Comparison of ENCODE assay signal across 24 cellular contexts in the genomic region with DNA sequence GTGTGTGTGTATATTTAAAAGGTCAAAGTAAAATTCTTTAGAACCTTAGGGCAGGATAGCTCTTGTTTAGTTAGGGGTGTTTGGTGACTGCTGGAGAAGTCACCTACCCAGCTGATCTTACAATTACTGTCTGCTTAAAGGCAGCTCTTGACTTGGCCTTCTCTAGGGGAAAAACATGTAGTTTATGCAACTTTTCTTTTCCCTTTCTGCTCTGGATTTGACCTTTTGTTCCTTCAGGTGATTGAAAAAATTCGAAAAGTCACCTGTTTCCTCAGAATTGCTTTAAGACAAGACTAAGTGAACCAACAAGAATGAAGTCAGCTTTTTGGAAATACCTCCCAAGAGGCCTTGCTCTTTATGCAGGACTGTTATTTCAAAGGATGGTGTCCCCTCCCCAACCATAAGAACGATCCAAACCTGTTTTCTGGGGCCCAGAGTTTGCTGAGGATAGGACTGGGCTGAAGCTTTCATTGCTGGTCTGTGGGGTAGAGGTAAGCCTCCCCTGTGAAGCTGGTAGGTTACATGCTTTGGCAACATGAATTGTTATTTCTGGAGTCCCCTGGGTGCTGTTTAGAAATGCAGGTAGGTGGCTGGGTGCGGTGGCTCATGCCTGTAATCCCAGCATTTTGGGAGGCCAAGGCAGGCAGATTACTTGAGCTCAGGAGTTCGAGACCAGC.
A peak's percentile ranks its signal among the peaks of the same experiment; 100 is the strongest.
DNase-seq lines count a peak whose midpoint lies in the region; ATAC-seq and TF ChIP-seq lines count a peak whose summit lies in the region.
"Had no signal": no experiment of that assay in that cellular context is flagged by ENCODE, and none has a peak within 500 bp of the region (broad histone marks: within the 10 kb centered on the region; RNA-seq: fewer than 3 reads in every experiment).

No MANE protein-coding gene starts in this region.

- no peak overlapping the region for H3K9ac ChIP-seq in mammary epithelial cell (ENCODE audit: insufficient read depth, low read length)

- no peak overlapping the region for H2AFZ ChIP-seq in mammary epithelial cell (ENCODE audit: low read depth, low read length)
- no peak overlapping the region for H2AFZ ChIP-seq in PC-9

- 25% methylated on average over 4 of the region's 4 CpGs for WGBS in mammary epithelial cell (ENCODE audit: low coverage, missing lambda C conversion rate)

- no peaks in the 10 kb centered on the region for H3K36me3 ChIP-seq in breast epithelium
- H3K36me3 ChIP-seq in mammary epithelial cell (ENCODE audit: insufficient read depth, low read length), result no peaks in the 10 kb centered on the region
- no peaks in the 10 kb centered on the region for H3K36me3 ChIP-seq in PC-9 (ENCODE audit: low read depth)
- H3K36me3 ChIP-seq in mucosa of descending colon (ENCODE audit: low read depth), result no peaks in the 10 kb centered on the region
- H3K36me3 ChIP-seq: sigmoid colon, upper lobe of right lung had no signal

- CTCF ChIA-PET in mammary epithelial cell (lab: Charles Lee; ENCODE audit: low non-redundant PET) (no interaction called here), PC-9 (lab: Charles Lee) (interaction anchor here (0.6 kb wide), 1 partner anchor 10 kb away, joined by 6 read pairs; no protein-coding TSS in a partner anchor)

- no peaks in the 10 kb centered on the region for H3K27me3 ChIP-seq in breast epithelium
- H3K27me3 ChIP-seq in mammary epithelial cell (ENCODE audit: insufficient read depth, low read length), result no peaks in the 10 kb centered on the region
- no peaks in the 10 kb centered on the region for H3K27me3 ChIP-seq in PC-9 (ENCODE audit: insufficient read depth, low read depth)
- H3K27me3 ChIP-seq: body of pancreas, sigmoid colon, upper lobe of right lung had no signal

- peaks cover 2% of the 10 kb centered on the region for H3K36me3 Mint-ChIP-seq in memory B cell

- no peak overlapping the region for H3K4me2 ChIP-seq in mammary epithelial cell (ENCODE audit: insufficient read depth, low read depth, low read length)
- peak overlapping the region; percentile 8 for H3K4me2 ChIP-seq in PC-9

- H3K27ac Mint-ChIP-seq in memory B cell, result peak overlapping the region; percentile 66
- H3K27ac Mint-ChIP-seq: activated T-helper 2 cell treated with anti-CD3 and anti-CD28 coated beads, Interferon-gamma antibody, Interleukin-2, Interleukin-4, amounts not matched to agents 10 μg/mL and 5 μg/mL and 100 μg/mL, durations not matched to agents 14 hours and 24 hours and 36 hours had no signal

- POLR2A ChIA-PET in PC-9 (lab: Charles Lee; ENCODE audit: unreplicated experiment), result interaction anchor here (1.1 kb wide), 1 partner anchor 28 kb away, joined by 3 read pairs; no protein-coding TSS in a partner anchor

- H3F3A ChIP-seq in PC-9 (ENCODE audit: insufficient read depth, low read depth), result peaks cover 41% of the 10 kb centered on the region; the same call in 1 of the 2 replicates

- H3K79me2 ChIP-seq in mammary epithelial cell (ENCODE audit: insufficient read depth, low read length) (no peaks in the 10 kb centered on the region), PC-9 (ENCODE audit: low read depth) (peaks cover 83% of the 10 kb centered on the region)

- no peaks in the 10 kb centered on the region for H4K20me1 ChIP-seq in mammary epithelial cell (ENCODE audit: insufficient read depth, low read length)
- peaks cover 8% of the 10 kb centered on the region for H4K20me1 ChIP-seq in PC-9 (ENCODE audit: insufficient read depth)

- TF ChIP-seq CTCF in breast epithelium (IDR thresholded peaks at IDR 0.05), result no peak
- no peak for TF ChIP-seq CTCF in mammary epithelial cell (conservative IDR thresholded peaks at IDR 0.05 in 1 of 2, IDR thresholded peaks at IDR 0.05 in 1 of 2; ENCODE audit: extremely low read depth in 1 of 2, insufficient read depth in 1 of 2, low read depth in 1 of 2, low read length in 2 of 2)
- TF ChIP-seq CTCF in PC-9 (conservative IDR thresholded peaks at IDR 0.05), result no peak
- no peak for TF ChIP-seq CTCF in mucosa of descending colon (IDR thresholded peaks at IDR 0.05)

- peaks cover 0 to 18% of the 10 kb centered on the region in 2 donors for H3K4me1 ChIP-seq in breast epithelium
- H3K4me1 ChIP-seq in mammary epithelial cell (ENCODE audit: insufficient read depth, low read length), result no peaks in the 10 kb centered on the region
- H3K4me1 ChIP-seq in PC-9 (replicated peaks; ENCODE audit: insufficient read depth), result peaks cover 36% of the 10 kb centered on the region
- H3K4me1 ChIP-seq in mucosa of descending colon (ENCODE audit: low read depth), result peaks cover 40% of the 10 kb centered on the region

- H3K27ac ChIP-seq in breast epithelium (peak overlapping the region; percentile 23 to 37), mammary epithelial cell (ENCODE audit: insufficient read depth, low read depth, low read length) (no peak overlapping the region), PC-9 (peak overlapping the region; percentile 48)
- H3K27ac ChIP-seq: psoas muscle, RWPE1, sigmoid colon, upper lobe of right lung had no signal

- H3K4me3 Mint-ChIP-seq in memory B cell, result no peak overlapping the region

- DNase-seq in breast epithelium (ENCODE audit: low spot score in 2 of 2) (no peak), mammary epithelial cell (no peak), PC-9 (no peak), memory B cell (ENCODE audit: low spot score in 2 of 2) (no peak), ureter (ENCODE audit: low spot score) (peak; percentile 23), mucosa of descending colon (no peak), dermis blood vessel endothelial cell (no peak)
- DNase-seq: activated CD4-positive, alpha-beta T cell treated with anti-CD3 and anti-CD28 coated beads, Interleukin-2, amount 50 U/mL, for 4 hours; activated naive CD4-positive, alpha-beta T cell treated with anti-CD3 and anti-CD28 coated beads, Interleukin-2, amount 50 U/mL, for 16 hours; body of pancreas; DMS 273 treated with DMSO at 0.1 percent for 48 hours; effector CD8-positive, alpha-beta T cell; hypothalamus; left colon; NCI-H1092 treated with DMSO at 0.1 percent for 48 hours; NCI-H1694 treated with DMSO at 0.1 percent for 48 hours; NCI-H2171; psoas muscle; sigmoid colon; stimulated activated CD4-positive, alpha-beta T cell treated with anti-CD3 and anti-CD28 coated beads, Interleukin-12 subunit alpha, Interleukin-12 subunit beta, amount 100 ng/mL, for 4 hours; stimulated activated CD4-positive, alpha-beta T cell treated with anti-CD3 and anti-CD28 coated beads, Interleukin-4, amount 100 ng/mL, for 1 hour; upper lobe of right lung had no signal

- H3K4me1 Mint-ChIP-seq in memory B cell, result peaks cover 40% of the 10 kb centered on the region

- no peaks in the 10 kb centered on the region for H3K9me3 Mint-ChIP-seq in memory B cell
- H3K9me3 Mint-ChIP-seq: activated T-helper 2 cell treated with anti-CD3 and anti-CD28 coated beads, Interferon-gamma antibody, Interleukin-2, Interleukin-4, amounts not matched to agents 10 μg/mL and 5 μg/mL and 100 μg/mL, durations not matched to agents 14 hours and 24 hours and 36 hours had no signal

- dilution Hi-C loops in mammary epithelial cell (cut with HindIII; ENCODE audit: low sequenced_read_pairs), result no loop called here

- no peak for ATAC-seq in memory B cell (ENCODE audit: low read depth)
- ATAC-seq in mucosa of descending colon, result no peak
- ATAC-seq: body of pancreas, left colon had no signal

- BruUV-seq in mammary epithelial cell (replicated peaks; lab: Mats Ljungman, UMichigan) (no TSS peak), PC-9 (replicated peaks; lab: Mats Ljungman, UMichigan) (no TSS peak)

- intact Hi-C loops in breast epithelium (cut with DNase I; ENCODE audit: low total_unique reads) (no loop called here), mammary epithelial cell (cut with micrococcal nuclease) (no loop called here), PC-9 (cut with micrococcal nuclease; ENCODE audit: unreplicated experiment) (no loop called here), mucosa of descending colon (cut with DNase I, micrococcal nuclease) (no loop called here)

- in situ Hi-C loops in mammary epithelial cell (cut with MboI; ENCODE audit: low sequenced_read_pairs in 2 of 2), result no loop called here

- H3K9me3 ChIP-seq in breast epithelium, result no peaks in the 10 kb centered on the region
- no peaks in the 10 kb centered on the region for H3K9me3 ChIP-seq in mammary epithelial cell (replicated peaks; ENCODE audit: insufficient read depth, low read length)
- H3K9me3 ChIP-seq in PC-9 (ENCODE audit: insufficient read depth, low read depth), result no peaks in the 10 kb centered on the region
- H3K9me3 ChIP-seq in mucosa of descending colon, result no peaks in the 10 kb centered on the region
- H3K9me3 ChIP-seq: body of pancreas, psoas muscle, sigmoid colon, upper lobe of right lung had no signal

- no peaks in the 10 kb centered on the region for H3K27me3 Mint-ChIP-seq in memory B cell

- H3K4me3 ChIP-seq in breast epithelium, result no peak overlapping the region
- no peak overlapping the region for H3K4me3 ChIP-seq in mammary epithelial cell (replicated peaks in 1 of 3; ENCODE audit: insufficient read depth in 1 of 3, low read depth in 2 of 3, low read length in 3 of 3)
- H3K4me3 ChIP-seq in PC-9, result no peak overlapping the region
- no peak overlapping the region for H3K4me3 ChIP-seq in mucosa of descending colon
- H3K4me3 ChIP-seq: body of pancreas, psoas muscle, sigmoid colon, upper lobe of right lung had no signal

- H3K9me2 ChIP-seq in PC-9 (ENCODE audit: insufficient read depth), result no peaks in the 10 kb centered on the region

- no peak for TF ChIP-seq POLR2A in breast epithelium (IDR thresholded peaks at IDR 0.05)
